8 cellular contexts compared by ENCODE assay signal in genomic region chr2:234953116-234954031, GRCh38. TPM values are rescaled to one million over a fixed set of nuclear protein-coding genes. Genes with fewer than 3 reads are reported as not detected.
DNase-seq lines count a peak whose midpoint lies in the region; ATAC-seq, FAIRE-seq and TF ChIP-seq lines count a peak whose summit lies in the region.

No MANE protein-coding gene starts in this region.

- TF ChIP-seq EP300 in A549 (IDR thresholded peaks at IDR 0.05), result no peak

- H3K27me3 ChIP-seq in HUES48 (ENCODE audit: control insufficient read depth, insufficient read depth, low read length), result peaks cover 23% of the 10 kb centered on the region
- peaks cover 0 to 32% (median 3%) of the 10 kb centered on the region in 45 donors for H3K27me3 ChIP-seq in dorsolateral prefrontal cortex
- peaks cover 7% of the 10 kb centered on the region for H3K27me3 ChIP-seq in mucosa of stomach (ENCODE audit: control insufficient read depth, insufficient read depth, low read length)

- CTCF ChIA-PET in A549 (lab: Yijun Ruan, JAX), result interaction anchor here (1.3 to 1.5 kb wide), 4 partner anchors 9 to 389 kb away, joined by 3 to 4 read pairs (median 3); no protein-coding TSS in a partner anchor

- H3K27ac ChIP-seq in A549 (peak overlapping the region; percentile 97 to 98), HUES48 (ENCODE audit: low read depth, low read length) (peak overlapping the region; percentile 85), dorsolateral prefrontal cortex (peak overlapping the region; percentile 60 to 98 (median 93))

- intact Hi-C loops in dorsolateral prefrontal cortex (cut with DNase I), result loop anchor here (5.0 to 10.0 kb wide), 3 partner anchors 71 to 151 kb away; no protein-coding TSS in a partner anchor

- H3K36me3 ChIP-seq in HUES48 (ENCODE audit: control insufficient read depth, insufficient read depth, low read length), result no peaks in the 10 kb centered on the region; the same call in 1 of the 2 replicates
- no peaks in the 10 kb centered on the region for H3K36me3 ChIP-seq in mucosa of stomach (ENCODE audit: control insufficient read depth, insufficient read depth, low read length)

- ATAC-seq in A549, result no peak

- WGBS in A549 (ENCODE audit: missing lambda C conversion rate), result 66% methylated on average over 20 of the region's 20 CpGs

- H3K4me3 ChIP-seq in A549 (peak overlapping the region; percentile 98), HUES48 (ENCODE audit: low read depth, low read length) (peak overlapping the region; percentile 80), dorsolateral prefrontal cortex (peak overlapping the region; percentile 48 to 91 (median 77)), mucosa of stomach (ENCODE audit: low read length) (peak overlapping the region; percentile 77)

- H3K4me2 ChIP-seq in A549, result peak overlapping the region; percentile 89

- POLR2A ChIA-PET in A549 (lab: Yijun Ruan, JAX), result interaction anchor here (0.6 kb wide), 1 partner anchor 274 kb away, joined by 3 read pairs; no protein-coding TSS in a partner anchor

- no peaks in the 10 kb centered on the region for H3K9me3 ChIP-seq in A549
- H3K9me3 ChIP-seq in HUES48 (ENCODE audit: control insufficient read depth, insufficient read depth, low read length), result no peaks in the 10 kb centered on the region
- no peaks in the 10 kb centered on the region for H3K9me3 ChIP-seq in mucosa of stomach (ENCODE audit: control insufficient read depth, low read length)

- DNase-seq in A549 (ENCODE audit: low read depth in 1 of 2, low spot score in 1 of 2) (no peak), dorsolateral prefrontal cortex (peak in 2 of 10 donors; percentile 26), GF-D8 (lab: John Stamatoyannopoulos, UW) (no peak), UCSD-AML1 (lab: John Stamatoyannopoulos, UW; ENCODE audit: unreplicated experiment) (no peak), NCI-H524 treated with DMSO at 0.1 percent for 48 hours (lab: John Stamatoyannopoulos, UW) (no peak), NCI-H146 treated with DMSO at 0.1 percent for 48 hours (lab: John Stamatoyannopoulos, UW; ENCODE audit: unreplicated experiment) (no peak)

- no peak for TF ChIP-seq POLR2A in A549 (IDR thresholded peaks at IDR 0.05; ENCODE audit: low read length)

- FAIRE-seq in A549 (lab: Jason Lieb, UNC), result no peak

- TF ChIP-seq RAD21 in A549 (conservative IDR thresholded peaks at IDR 0.05 in 1 of 2, IDR thresholded peaks at IDR 0.05 in 1 of 2), result no peak

- TF ChIP-seq CTCF in A549 (IDR thresholded peaks at IDR 0.05) (no peak), dorsolateral prefrontal cortex (IDR thresholded peaks at IDR 0.05 in 54 of 56, conservative IDR thresholded peaks at IDR 0.05 in 2 of 56; ENCODE audit: low read depth in 1 of 56, partially characterized antibody in 56 of 56) (peak in 1 of 56 donors; percentile 3)

- H3K9ac ChIP-seq in HUES48 (ENCODE audit: low read depth, low read length), result peak overlapping the region; percentile 66; the same call in 1 of the 2 replicates
- peak overlapping the region; percentile 74 for H3K9ac ChIP-seq in mucosa of stomach (ENCODE audit: low read length)

- H3K4me1 ChIP-seq in A549 (peaks cover 54% of the 10 kb centered on the region), HUES48 (ENCODE audit: control insufficient read depth, insufficient read depth, low read length) (peaks cover 64% of the 10 kb centered on the region), mucosa of stomach (ENCODE audit: control insufficient read depth, insufficient read depth, low read length) (peaks cover 46% of the 10 kb centered on the region)

TF ChIP-seq in A549, 52 proteins besides CTCF, POLR2A, EP300 and RAD21:
- TF ChIP-seq SREBF2 (IDR thresholded peaks at IDR 0.05), result no peak
- TF ChIP-seq BHLHE40 (IDR thresholded peaks at IDR 0.05; ENCODE audit: low read depth, low read length), result no peak
- no peak for TF ChIP-seq ZC3H11A (IDR thresholded peaks at IDR 0.05)
- TF ChIP-seq ELK1 (IDR thresholded peaks at IDR 0.05; ENCODE audit: low read depth, low read length), result no peak
- TF ChIP-seq NPAS2 (CRISPR knock-in tag; IDR thresholded peaks at IDR 0.05; ENCODE audit: borderline replicate concordance), result no peak
- no peak for TF ChIP-seq BCL3 (IDR thresholded peaks at IDR 0.05)
- no peak for TF ChIP-seq CBX8 (IDR thresholded peaks at IDR 0.05)
- TF ChIP-seq HES2 (IDR thresholded peaks at IDR 0.05), result no peak
- TF ChIP-seq MYC (IDR thresholded peaks at IDR 0.05; ENCODE audit: borderline replicate concordance, low read length), result no peak
- no peak for TF ChIP-seq CBX2 (IDR thresholded peaks at IDR 0.05; ENCODE audit: borderline replicate concordance, low read depth)
- no peak for TF ChIP-seq TP53 (CRISPR knock-in tag; IDR thresholded peaks at IDR 0.05)
- TF ChIP-seq POLR2AphosphoS2 (conservative IDR thresholded peaks at IDR 0.05; ENCODE audit: low read length), result no peak
- TF ChIP-seq GATA3 (IDR thresholded peaks at IDR 0.05; ENCODE audit: borderline replicate concordance), result no peak
- no peak for TF ChIP-seq RCOR1 (IDR thresholded peaks at IDR 0.05; ENCODE audit: low read depth, low read length)
- no peak for TF ChIP-seq PBX3 (IDR thresholded peaks at IDR 0.05)
- no peak for TF ChIP-seq MAFK (IDR thresholded peaks at IDR 0.05; ENCODE audit: partially characterized antibody)
- no peak for TF ChIP-seq HEYL (CRISPR knock-in tag; IDR thresholded peaks at IDR 0.05)
- no peak for TF ChIP-seq USF2 (IDR thresholded peaks at IDR 0.05)
- no peak for TF ChIP-seq EHF (CRISPR knock-in tag; IDR thresholded peaks at IDR 0.05)

RNA-seq across cellular contexts. Expression of gene SH3BP4, which starts 1.6 kb away (rescaled TPM):
- polyA plus RNA-seq in A549 (2011; rRNA removed), result 35.7 and 53.5 TPM in 2 replicates
- polyA plus RNA-seq in A549 (2012; cell fraction: cytosol; rRNA removed), result 15.5 and 20.8 TPM in 2 replicates
- 16.4 and 18.5 TPM in 2 replicates for polyA plus RNA-seq in A549 (2012; cell fraction: nucleus; rRNA removed)
- polyA plus RNA-seq in A549 (2017; fragmentation: RNase III; extraction: RNeasy Plus Mini Kit Qiagen cat#74134 plus additional on column Dnase treatment), result 22.6 to 25.2 TPM (median 23.4 TPM) in 3 replicates
- polyA minus RNA-seq in A549 (2011; rRNA and poly(A)+ RNA removed), result 62.5 and 67.6 TPM in 2 replicates
- 10 to 100 TPM; 10.0 to 57.7 (median 23.5) TPM for total RNA-seq in dorsolateral prefrontal cortex
